17 cellular contexts compared by ENCODE assay signal in genomic region chr17:27670791-27671590, GRCh38.
"Had no signal": no experiment of that assay in that cellular context is flagged by ENCODE, and none has a peak within 500 bp of the region (broad histone marks: within the 10 kb centered on the region; RNA-seq: fewer than 3 reads in every experiment).

No MANE protein-coding gene starts in this region.

- H3K27me3 ChIP-seq: adrenal gland, breast epithelium, esophagus squamous epithelium, heart right ventricle, right atrium auricular region, stomach had no signal

- H3K4me1 ChIP-seq: adrenal gland, breast epithelium, esophagus squamous epithelium, heart right ventricle, prostate gland, right atrium auricular region, stomach had no signal

- H3K27ac ChIP-seq: adrenal gland, breast epithelium, esophagus squamous epithelium, heart right ventricle, prostate gland, right atrium auricular region, stomach had no signal

- H3K9me3 ChIP-seq: adrenal gland, breast epithelium, esophagus squamous epithelium, heart right ventricle, prostate gland, right atrium auricular region, stomach had no signal

- H3K36me3 ChIP-seq: adrenal gland, breast epithelium, esophagus squamous epithelium, heart right ventricle, prostate gland, right atrium auricular region, stomach had no signal

- H3K4me3 ChIP-seq: adrenal gland, breast epithelium, esophagus squamous epithelium, heart right ventricle, prostate gland, right atrium auricular region, stomach had no signal

- FAIRE-seq: astrocyte had no signal

- ATAC-seq: activated naive CD4-positive, alpha-beta T cell treated with anti-CD3 and anti-CD28 coated beads, Interleukin-2, amount 50 U/mL, for 72 hours; heart right ventricle; left colon; T-cell had no signal

- DNase-seq: activated CD4-positive, alpha-beta T cell treated with anti-CD3 and anti-CD28 coated beads, Interleukin-2, amount 50 U/mL, for 1 hour; activated CD4-positive, CD25-positive, alpha-beta regulatory T cell treated with anti-CD3 and anti-CD28 coated beads, Interleukin-2, amount 50 U/mL, for 72 hours; activated gamma-delta T cell; adrenal gland; cerebellar nuclear complex; effector memory CD4-positive, alpha-beta T cell; esophagus squamous epithelium; heart right ventricle; left colon; stomach; trophoblast cell had no signal
